27 cellular contexts compared by ENCODE assay signal in genomic region chr1:34690269-34690668, GRCh38.
DNase-seq lines count a peak whose midpoint lies in the region; ATAC-seq lines count a peak whose summit lies in the region.
"Had no signal": no experiment of that assay in that cellular context is flagged by ENCODE, and none has a peak within 500 bp of the region (broad histone marks: within the 10 kb centered on the region; RNA-seq: fewer than 3 reads in every experiment).

No MANE protein-coding gene starts in this region.

- DNase-seq in NCI-H748 (lab: John Stamatoyannopoulos, UW; ENCODE audit: unreplicated experiment) = peak; percentile 8
- no peak for DNase-seq in NCI-H748 treated with DMSO at 0.1 percent for 48 hours (lab: John Stamatoyannopoulos, UW)
- DNase-seq in HT1080 (ENCODE audit: low read depth) = peak; percentile 15
- DNase-seq in SW480 (ENCODE audit: low spot score) = peak; percentile 13
- DNase-seq in kidney tubule cell (ENCODE audit: low spot score) = peak; percentile 28
- DNase-seq in activated T-helper 1 cell treated with anti-CD3 and anti-CD28 coated beads, Interleukin-12 subunit alpha, Interleukin-12 subunit beta, Interleukin-2, Interleukin-4 antibody, amounts not matched to agents 30 ng/mL and 10 ng/mL and 1 ng/mL, durations not matched to agents 14 hours and 24 hours and 36 hours (ENCODE audit: low spot score) = no peak
- DNase-seq: Caco-2; CD8-positive, alpha-beta T cell; DMS79; EL; GDM1; GOT3; HFFc6; Karpas-422; NCI-H1092 treated with DMSO at 0.1 percent for 48 hours; NCI-H1436; NCI-H187; NCI-H2081 treated with DMSO at 0.1 percent for 48 hours; NCI-H2171 treated with DMSO at 0.1 percent for 48 hours; NCI-H345; NCI-H510A treated with DMSO at 0.1 percent for 48 hours; SHP77 treated with DMSO at 0.1 percent for 48 hours had no signal

- no peaks in the 10 kb centered on the region for H3K9me3 Mint-ChIP-seq in activated T-helper 1 cell treated with anti-CD3 and anti-CD28 coated beads, Interleukin-12 subunit alpha, Interleukin-12 subunit beta, Interleukin-2, Interleukin-4 antibody, amounts not matched to agents 30 ng/mL and 10 ng/mL and 1 ng/mL, durations not matched to agents 14 hours and 24 hours and 36 hours
- H3K9me3 Mint-ChIP-seq: CD8-positive, alpha-beta T cell had no signal

- no peaks in the 10 kb centered on the region for H3K4me1 Mint-ChIP-seq in activated T-helper 1 cell treated with anti-CD3 and anti-CD28 coated beads, Interleukin-12 subunit alpha, Interleukin-12 subunit beta, Interleukin-2, Interleukin-4 antibody, amounts not matched to agents 30 ng/mL and 10 ng/mL and 1 ng/mL, durations not matched to agents 14 hours and 24 hours and 36 hours (ENCODE audit: low read depth)
- H3K4me1 Mint-ChIP-seq: B cell had no signal

- no peak overlapping the region for H3K4me3 Mint-ChIP-seq in activated T-helper 1 cell treated with anti-CD3 and anti-CD28 coated beads, Interleukin-12 subunit alpha, Interleukin-12 subunit beta, Interleukin-2, Interleukin-4 antibody, amounts not matched to agents 30 ng/mL and 10 ng/mL and 1 ng/mL, durations not matched to agents 14 hours and 24 hours and 36 hours
- H3K4me3 Mint-ChIP-seq: B cell; CD8-positive, alpha-beta T cell; HFFc6 had no signal

- H3K36me3 Mint-ChIP-seq in activated T-helper 1 cell treated with anti-CD3 and anti-CD28 coated beads, Interleukin-12 subunit alpha, Interleukin-12 subunit beta, Interleukin-2, Interleukin-4 antibody, amounts not matched to agents 30 ng/mL and 10 ng/mL and 1 ng/mL, durations not matched to agents 14 hours and 24 hours and 36 hours (ENCODE audit: low read depth) = no peaks in the 10 kb centered on the region
- H3K36me3 Mint-ChIP-seq: CD8-positive, alpha-beta T cell had no signal

- ATAC-seq in HG02678 (IDR thresholded peaks at IDR 0.05; ENCODE audit: unreplicated experiment) (no peak), HG02571 (IDR thresholded peaks at IDR 0.05; ENCODE audit: unreplicated experiment) (no peak)
- ATAC-seq: CD8-positive, alpha-beta T cell; HepG2; Panc1 had no signal

- no peak overlapping the region for H3K27ac Mint-ChIP-seq in activated T-helper 1 cell treated with anti-CD3 and anti-CD28 coated beads, Interleukin-12 subunit alpha, Interleukin-12 subunit beta, Interleukin-2, Interleukin-4 antibody, amounts not matched to agents 30 ng/mL and 10 ng/mL and 1 ng/mL, durations not matched to agents 14 hours and 24 hours and 36 hours
- H3K27ac Mint-ChIP-seq: B cell; CD8-positive, alpha-beta T cell; HFFc6 had no signal

- intact Hi-C loops in activated T-helper 1 cell treated with anti-CD3 and anti-CD28 coated beads, Interleukin-12 subunit alpha, Interleukin-12 subunit beta, Interleukin-2, Interleukin-4 antibody, amounts not matched to agents 30 ng/mL and 10 ng/mL and 1 ng/mL, durations not matched to agents 14 hours and 24 hours and 36 hours (cut with micrococcal nuclease) = no loop called here

- peaks cover 3% of the 10 kb centered on the region for H3K27me3 Mint-ChIP-seq in activated T-helper 1 cell treated with anti-CD3 and anti-CD28 coated beads, Interleukin-12 subunit alpha, Interleukin-12 subunit beta, Interleukin-2, Interleukin-4 antibody, amounts not matched to agents 30 ng/mL and 10 ng/mL and 1 ng/mL, durations not matched to agents 14 hours and 24 hours and 36 hours (ENCODE audit: insufficient read depth)

Comparison
In these comparisons a context has a peak if more than half of its experiments do, and no peak if none do; other contexts are left out.
1. DNase-seq: peak in NCI-H748 (single experiment), HT1080 (single experiment), SW480 (single experiment) and kidney tubule cell (single experiment); none in NCI-H748 treated with DMSO at 0.1 percent for 48 hours (single experiment) and activated T-helper 1 cell treated with anti-CD3 and anti-CD28 coated beads, Interleukin-12 subunit alpha, Interleukin-12 subunit beta, Interleukin-2, Interleukin-4 antibody, amounts not matched to agents 30 ng/mL and 10 ng/mL and 1 ng/mL, durations not matched to agents 14 hours and 24 hours and 36 hours (single experiment).